In the genomic region with DNA sequence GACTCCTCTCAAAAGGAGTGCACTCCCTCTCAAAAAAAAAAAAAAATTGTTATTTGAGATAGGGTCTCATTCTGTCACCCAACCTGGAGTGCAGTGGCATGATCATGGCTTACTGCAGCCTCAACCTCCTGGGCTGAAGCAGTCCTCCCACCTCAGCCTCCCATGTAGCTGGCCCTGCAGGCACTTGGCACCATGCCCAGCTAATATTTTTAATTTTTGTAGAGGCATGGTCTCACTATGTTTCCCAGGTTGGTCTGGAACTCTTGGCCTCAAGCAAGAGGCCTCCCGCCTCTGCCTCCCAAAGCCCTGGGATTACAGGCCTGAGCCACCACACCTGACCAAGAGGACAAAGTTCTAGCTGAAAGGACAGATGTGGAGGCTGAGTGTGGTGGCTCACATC, we compare ENCODE assay signal across 1 cellular context.
A peak's percentile ranks its signal among the peaks of the same experiment; 100 is the strongest.
TF ChIP-seq lines count a peak whose summit lies in the region.

No MANE protein-coding gene starts in this region.

TF ChIP-seq in HepG2, 621 proteins besides CTCF, POLR2A, EP300 and RAD21:
- TF ChIP-seq, protein P1, sequence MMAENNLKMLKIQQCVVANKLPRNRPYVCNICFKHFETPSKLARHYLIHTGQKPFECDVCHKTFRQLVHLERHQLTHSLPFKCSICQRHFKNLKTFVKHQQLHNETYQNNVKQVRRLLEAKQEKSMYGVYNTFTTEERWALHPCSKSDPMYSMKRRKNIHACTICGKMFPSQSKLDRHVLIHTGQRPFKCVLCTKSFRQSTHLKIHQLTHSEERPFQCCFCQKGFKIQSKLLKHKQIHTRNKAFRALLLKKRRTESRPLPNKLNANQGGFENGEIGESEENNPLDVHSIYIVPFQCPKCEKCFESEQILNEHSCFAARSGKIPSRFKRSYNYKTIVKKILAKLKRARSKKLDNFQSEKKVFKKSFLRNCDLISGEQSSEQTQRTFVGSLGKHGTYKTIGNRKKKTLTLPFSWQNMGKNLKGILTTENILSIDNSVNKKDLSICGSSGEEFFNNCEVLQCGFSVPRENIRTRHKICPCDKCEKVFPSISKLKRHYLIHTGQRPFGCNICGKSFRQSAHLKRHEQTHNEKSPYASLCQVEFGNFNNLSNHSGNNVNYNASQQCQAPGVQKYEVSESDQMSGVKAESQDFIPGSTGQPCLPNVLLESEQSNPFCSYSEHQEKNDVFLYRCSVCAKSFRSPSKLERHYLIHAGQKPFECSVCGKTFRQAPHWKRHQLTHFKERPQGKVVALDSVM (CRISPR knock-in tag; IDR thresholded peaks at IDR 0.05) = 0 out of 2 replicates have a peak, but pooled peaks have one; percentile 44
- TF ChIP-seq, protein P2, sequence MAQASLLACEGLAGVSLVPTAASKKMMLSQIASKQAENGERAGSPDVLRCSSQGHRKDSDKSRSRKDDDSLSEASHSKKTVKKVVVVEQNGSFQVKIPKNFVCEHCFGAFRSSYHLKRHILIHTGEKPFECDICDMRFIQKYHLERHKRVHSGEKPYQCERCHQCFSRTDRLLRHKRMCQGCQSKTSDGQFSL (CRISPR knock-in tag; IDR thresholded peaks at IDR 0.05) = no peak
- TF ChIP-seq ZNF879 (CRISPR knock-in tag; IDR thresholded peaks at IDR 0.05) = no peak
TF ChIP-seq in HepG2: peak in this region for 1.
